In the genomic region with DNA sequence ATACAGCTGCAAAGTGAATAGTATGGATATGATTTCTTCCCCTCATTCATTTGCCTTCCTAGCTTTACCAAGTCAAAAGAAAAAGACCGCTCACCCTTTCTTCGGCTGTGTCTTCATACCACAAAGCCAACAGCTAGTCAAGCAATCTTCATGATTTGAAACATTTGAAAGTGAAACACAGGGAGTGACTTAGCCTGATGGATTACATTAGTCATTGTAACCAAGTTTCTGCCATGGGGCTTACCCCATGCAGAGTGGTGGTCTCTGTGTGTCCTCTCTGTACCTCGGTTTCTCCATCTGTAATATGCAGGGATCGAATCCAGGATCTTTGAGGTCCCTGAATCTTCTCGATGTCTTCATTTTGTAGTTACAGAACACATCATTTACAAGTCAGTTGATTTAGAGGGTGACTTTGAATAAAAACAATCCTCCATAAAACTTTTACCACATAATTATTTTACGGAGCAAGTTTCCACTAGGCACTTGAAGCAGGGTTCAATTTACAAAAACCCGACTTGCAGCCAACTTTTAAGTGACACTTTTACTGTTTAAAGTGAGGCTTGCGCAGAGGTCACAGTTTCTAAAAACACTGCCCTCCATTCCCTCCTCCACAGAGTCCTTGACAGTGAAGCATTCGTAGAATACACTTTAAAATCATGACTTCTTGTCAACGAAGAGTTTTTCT, we compare ENCODE assay signal across 36 cellular contexts. TPM values are rescaled to one million over a fixed set of nuclear protein-coding genes. Genes with fewer than 3 reads are reported as not detected.
DNase-seq lines count a peak whose midpoint lies in the region; ATAC-seq and TF ChIP-seq lines count a peak whose summit lies in the region.
"Had no signal": no experiment of that assay in that cellular context is flagged by ENCODE, and none has a peak within 500 bp of the region (broad histone marks: within the 10 kb centered on the region; RNA-seq: fewer than 3 reads in every experiment).

No MANE protein-coding gene starts in this region.

- H3K23ac ChIP-seq in IMR-90 (ENCODE audit: low read depth, low read length) = no peak overlapping the region

- TF ChIP-seq CTCF in IMR-90 (conservative IDR thresholded peaks at IDR 0.05; ENCODE audit: low read depth, low read length) (no peak), dorsolateral prefrontal cortex (IDR thresholded peaks at IDR 0.05 in 54 of 56, conservative IDR thresholded peaks at IDR 0.05 in 2 of 56; ENCODE audit: low read depth in 1 of 56, partially characterized antibody in 56 of 56) (no peak)

- H2AFZ ChIP-seq in IMR-90 (replicated peaks; ENCODE audit: low read length, poor library complexity) = no peak overlapping the region

- CTCF ChIA-PET in IMR-90 (lab: Yijun Ruan, JAX) = no interaction called here

- intact Hi-C loops in IMR-90 (cut with micrococcal nuclease) = no loop called here
- intact Hi-C loops in dorsolateral prefrontal cortex (cut with DNase I) = no loop called here

- H2AK9ac ChIP-seq in IMR-90 (replicated peaks; ENCODE audit: low read depth, low read length, poor library complexity) = no peak overlapping the region

- DNase-seq in IMR-90 (no peak), dorsolateral prefrontal cortex (no peak), AML-193 (lab: John Stamatoyannopoulos, UW) (no peak), D341Med (ENCODE audit: low spot score) (no peak)
- no peak for DNase-seq in stimulated activated naive CD8-positive, alpha-beta T cell treated with anti-CD3 and anti-CD28 coated beads, Interleukin-15, Interleukin-2, amounts not matched to agents 100 U/mL and 50 U/mL, for 24 hours
- no peak for DNase-seq in activated effector memory CD4-positive, alpha-beta T cell treated with Interleukin-2 at 50 U/mL for 16 hours
- DNase-seq: ACHN; activated CD4-positive, CD25-positive, alpha-beta regulatory T cell treated with anti-CD3 and anti-CD28 coated beads, Interleukin-2, amount 50 U/mL, for 72 hours; activated CD8-positive, alpha-beta T cell treated with anti-CD3 and anti-CD28 coated beads, Interleukin-2, amount 10 ng/mL, durations not matched to agents 7 days and 5 days; aorta; BE2C; CD8-positive, alpha-beta T cell; cortex of kidney; DMS 273 treated with DMSO at 0.1 percent for 48 hours; erythroblast; foreskin keratinocyte; heart right ventricle; kidney; lower lobe of right lung; MM.1S; naive thymus-derived CD8-positive, alpha-beta T cell; NCI-H1417 treated with DMSO at 0.1 percent for 48 hours; NCI-H2081; NCI-H2227 treated with DMSO at 0.1 percent for 48 hours; NCI-H526; OCI-M1; pancreas; retina; small intestine; stimulated activated naive CD4-positive, alpha-beta T cell treated with Interleukin-2 at 50 U/mL for 16 hours; testis; uterus had no signal

- H4K91ac ChIP-seq in IMR-90 (ENCODE audit: insufficient read depth, low read depth, low read length) = no peak overlapping the region

- H3K4me1 ChIP-seq in IMR-90 (ENCODE audit: control insufficient read depth, insufficient read depth, low read length) (no peaks in the 10 kb centered on the region), mucosa of rectum (ENCODE audit: control insufficient read depth in 2 of 2, insufficient read depth in 2 of 2, low read length in 2 of 2) (peaks cover 6% of the 10 kb centered on the region in 2 donors)
- H3K4me1 ChIP-seq: foreskin keratinocyte, pancreas, uterus had no signal

- no peak overlapping the region for H3K4me3 ChIP-seq in IMR-90 (ENCODE audit: insufficient read depth, low read depth, low read length)
- peak overlapping the region in 9 of 59 donors; percentile 8 to 70 (median 64) for H3K4me3 ChIP-seq in dorsolateral prefrontal cortex
- no peak overlapping the region for H3K4me3 ChIP-seq in mucosa of rectum (ENCODE audit: low read length in 2 of 2)
- H3K4me3 ChIP-seq: heart right ventricle, lower lobe of right lung, pancreas, SK-N-MC, testis, uterus had no signal

- no peaks in the 10 kb centered on the region for H3K79me1 ChIP-seq in IMR-90 (ENCODE audit: low read depth in 1 of 2, low read length in 2 of 2)

- no TSS peak for BruUV-seq in IMR-90 (replicated peaks; lab: Mats Ljungman, UMichigan)

- H3K9me3 ChIP-seq in IMR-90 (ENCODE audit: control insufficient read depth, insufficient read depth, low read length) = no peaks in the 10 kb centered on the region
- no peaks in the 10 kb centered on the region for H3K9me3 ChIP-seq in mucosa of rectum (ENCODE audit: control insufficient read depth in 2 of 2, low read length in 2 of 2)
- H3K9me3 ChIP-seq: BE2C, heart right ventricle, lower lobe of right lung, pancreas, testis, uterus had no signal

- ATAC-seq in IMR-90 (ENCODE audit: low read depth) = no peak
- ATAC-seq in stimulated activated naive CD8-positive, alpha-beta T cell treated with anti-CD3 and anti-CD28 coated beads, Interleukin-15, Interleukin-2, amounts not matched to agents 100 U/mL and 50 U/mL, for 24 hours = peak; percentile 71
- ATAC-seq: activated CD8-positive, alpha-beta T cell treated with anti-CD3 and anti-CD28 coated beads, Interleukin-2, amount 10 ng/mL, durations not matched to agents 7 days and 5 days; CD8-positive, alpha-beta T cell; foreskin keratinocyte; heart right ventricle; naive thymus-derived CD8-positive, alpha-beta T cell; pancreas had no signal

- H2BK15ac ChIP-seq in IMR-90 (ENCODE audit: low read depth, low read length) = no peak overlapping the region

- no peak for TF ChIP-seq RAD21 in IMR-90 (IDR thresholded peaks at IDR 0.05; ENCODE audit: low read length)

- no peak overlapping the region for H4K8ac ChIP-seq in IMR-90 (ENCODE audit: low read depth in 2 of 2, low read length in 2 of 2)

- H3K27me3 ChIP-seq in IMR-90 (ENCODE audit: control insufficient read depth, insufficient read depth, low read length) (peaks cover 51% of the 10 kb centered on the region), dorsolateral prefrontal cortex (peaks cover 0 to 22% (median 0%) of the 10 kb centered on the region in 45 donors), mucosa of rectum (ENCODE audit: control insufficient read depth in 2 of 2, insufficient read depth in 2 of 2, low read length in 2 of 2) (peaks cover 0 to 3% of the 10 kb centered on the region in 2 donors)
- H3K27me3 ChIP-seq: BE2C, pancreas, testis, uterus had no signal

- dilution Hi-C loops in IMR-90 (cut with HindIII; ENCODE audit: low sequenced_read_pairs, unreplicated experiment) = no loop called here

- no peak overlapping the region for H3K56ac ChIP-seq in IMR-90 (ENCODE audit: extremely low read depth, insufficient read depth, low read length)

- 25% methylated on average over 4 of the region's 10 CpGs; no CpG with 5 or more reads in 1 of the 2 experiments for WGBS in IMR-90 (ENCODE audit: extremely low coverage in 2 of 2, insufficient read length in 1 of 2), 2 experiments

- H2BK120ac ChIP-seq in IMR-90 (ENCODE audit: low read depth, low read length) = no peak overlapping the region

- no peak overlapping the region for H3K4ac ChIP-seq in IMR-90 (ENCODE audit: low read depth, low read length)

- H3K9ac ChIP-seq in IMR-90 (ENCODE audit: low read depth, low read length) (no peak overlapping the region), mucosa of rectum (ENCODE audit: low read depth in 1 of 2, low read length in 2 of 2) (no peak overlapping the region)

- H2AK5ac ChIP-seq in IMR-90 (ENCODE audit: low read depth, low read length) = no peak overlapping the region

- H3K18ac ChIP-seq in IMR-90 (ENCODE audit: low read depth, low read length) = no peak overlapping the region

- H3K36me3 ChIP-seq in IMR-90 (ENCODE audit: control insufficient read depth, insufficient read depth, low read length) (no peaks in the 10 kb centered on the region), mucosa of rectum (ENCODE audit: control insufficient read depth in 2 of 2, insufficient read depth in 2 of 2, low read length in 2 of 2) (no peaks in the 10 kb centered on the region)
- H3K36me3 ChIP-seq: BE2C, heart right ventricle, lower lobe of right lung, pancreas, uterus had no signal

- in situ Hi-C loops in IMR-90 (cut with MboI; ENCODE audit: low sequenced_read_pairs) = no loop called here

- no peaks in the 10 kb centered on the region for H3K9me1 ChIP-seq in IMR-90 (ENCODE audit: insufficient read depth, low read length)

- POLR2A ChIA-PET in IMR-90 (lab: Charles Lee; ENCODE audit: unreplicated experiment) = no interaction called here

- H2BK5ac ChIP-seq in IMR-90 (ENCODE audit: low read depth, low read length, poor library complexity, severe bottlenecking) = no peak overlapping the region

- H2BK20ac ChIP-seq in IMR-90 (ENCODE audit: low read depth, low read length) = no peak overlapping the region

- TF ChIP-seq POLR2A in IMR-90 (IDR thresholded peaks at IDR 0.05; ENCODE audit: low read depth, low read length) = no peak

- H3K27ac ChIP-seq in IMR-90 (ENCODE audit: insufficient read depth, low read length) (no peak overlapping the region), dorsolateral prefrontal cortex (peak overlapping the region in 40 of 59 donors; percentile 3 to 96 (median 87)), mucosa of rectum (ENCODE audit: low read depth in 2 of 2, low read length in 2 of 2) (peak overlapping the region; percentile 27 to 30)
- H3K27ac ChIP-seq: foreskin keratinocyte, heart right ventricle, lower lobe of right lung, pancreas, SK-N-MC, testis had no signal

- no peak overlapping the region for H3K14ac ChIP-seq in IMR-90 (replicated peaks; ENCODE audit: low read depth, low read length)

- no peaks in the 10 kb centered on the region for H4K20me1 ChIP-seq in IMR-90 (ENCODE audit: insufficient read depth, low read length)

- H4K5ac ChIP-seq in IMR-90 (ENCODE audit: low read depth, low read length) = no peak overlapping the region

- H3K4me2 ChIP-seq in IMR-90 (ENCODE audit: low read depth, low read length) = peak overlapping the region; percentile 44; the same call in 1 of the 2 replicates

TF ChIP-seq in IMR-90, 13 proteins besides CTCF, POLR2A, EP300 and RAD21 (continues in another document):
- no peak for TF ChIP-seq SMC3 (IDR thresholded peaks at IDR 0.05; ENCODE audit: low read depth, low read length)
- TF ChIP-seq FOS (IDR thresholded peaks at IDR 0.05; ENCODE audit: low read depth, low read length) = no peak
- TF ChIP-seq CHD1 (IDR thresholded peaks at IDR 0.05; ENCODE audit: low read depth, low read length) = no peak
- TF ChIP-seq CEBPB (IDR thresholded peaks at IDR 0.05; ENCODE audit: low read depth, low read length) = no peak
- TF ChIP-seq RFX5 (IDR thresholded peaks at IDR 0.05; ENCODE audit: low read depth, low read length) = no peak

RNA-seq across cellular contexts. Expression of gene LGI1, which starts 2.2 kb away (rescaled TPM):
- total RNA-seq in IMR-90 (2012; rRNA removed) (not detected in 2 replicates), dorsolateral prefrontal cortex (100 to 1,000 TPM in 21 of 120 experiments, 10 to 100 TPM in 99; 38.7 to 130 (median 85.4) TPM)
- polyA plus RNA-seq in IMR-90 (2012; rRNA removed) = not detected in 2 replicates
- not detected in 2 replicates for polyA plus RNA-seq in IMR-90 (2012; cell fraction: cytosol; rRNA removed)
- not detected in 2 replicates for polyA plus RNA-seq in IMR-90 (2012; cell fraction: nucleus; rRNA removed; ENCODE audit: low replicate concordance)
- total RNA-seq: activated CD8-positive, alpha-beta T cell treated with anti-CD3 and anti-CD28 coated beads, Interleukin-2, amount 10 ng/mL, durations not matched to agents 7 days and 5 days; cardiac septum; CD8-positive, alpha-beta T cell; foreskin keratinocyte; kidney; lower lobe of right lung; naive thymus-derived CD8-positive, alpha-beta T cell; pancreas; T-helper 1 cell treated with Interleukin-12 subunit alpha and Interleukin-12 subunit beta and Interleukin-4 antibody, amounts not matched to agents 30 ng/mL and 1 ng/mL, for 36 hours had no signal
- polyA plus RNA-seq: foreskin keratinocyte; naive thymus-derived CD8-positive, alpha-beta T cell had no signal

RNA-seq across cellular contexts. Expression of gene FRA10AC1, which starts 53.2 kb away (rescaled TPM):
- total RNA-seq in IMR-90 (2012; rRNA removed) = 1.6 and 10.6 TPM in 2 replicates
- polyA plus RNA-seq in IMR-90 (2012; rRNA removed) = 4.9 and 7.7 TPM in 2 replicates
- polyA plus RNA-seq in IMR-90 (2012; cell fraction: cytosol; rRNA removed) = 0.43 and 0.60 TPM in 2 replicates
- 1.6 and 17.6 TPM in 2 replicates for polyA plus RNA-seq in IMR-90 (2012; cell fraction: nucleus; rRNA removed; ENCODE audit: low replicate concordance)
- total RNA-seq in dorsolateral prefrontal cortex = 10 to 100 TPM; 12.5 to 64.1 (median 31.2) TPM

Comparison
In these comparisons a context has a peak if more than half of its experiments do, and no peak if none do; other contexts are left out.
1. RNA of gene LGI1, which starts 2.2 kb away (total RNA-seq): 38.7 to 130 TPM in dorsolateral prefrontal cortex; not detected in IMR-90; every median in the first group is over 10 times any median in the second.